ENCODE assay signal across 8 cellular contexts in the genomic region with DNA sequence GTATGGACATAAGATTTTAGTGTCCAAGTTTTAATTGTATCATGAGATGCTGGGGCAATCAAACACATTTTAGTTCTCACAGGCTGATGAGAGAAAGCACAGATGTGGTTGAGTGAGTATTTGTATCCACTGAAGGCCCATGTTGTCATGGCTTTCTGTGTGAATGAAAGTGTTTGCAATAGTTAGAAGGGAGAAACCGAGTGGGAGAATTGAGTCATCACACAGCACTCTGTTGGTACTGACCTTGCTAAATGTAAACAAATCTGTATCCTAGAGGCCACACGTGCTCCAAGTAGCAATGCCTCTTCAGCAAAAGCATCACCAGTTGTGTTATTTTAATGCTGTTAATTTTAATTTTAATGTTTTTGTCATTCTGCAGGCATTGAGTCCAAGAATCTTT.
DNase-seq lines count a peak whose midpoint lies in the region; ATAC-seq and TF ChIP-seq lines count a peak whose summit lies in the region.

No MANE protein-coding gene starts in this region.

- H3K36me3 ChIP-seq in fibroblast of lung (ENCODE audit: control insufficient read depth, insufficient read depth, low read length), result no peaks in the 10 kb centered on the region
- no peaks in the 10 kb centered on the region for H3K36me3 ChIP-seq in sigmoid colon

- POLR2A ChIA-PET in GM10248 (lab: Yijun Ruan, JAX), result no interaction called here
- POLR2A ChIA-PET in HEK293T (lab: Yijun Ruan, JAX), result no interaction called here

- intact Hi-C loops in sigmoid colon (cut with DNase I), result no loop called here

- no peaks in the 10 kb centered on the region for H3K79me2 ChIP-seq in fibroblast of lung (ENCODE audit: control insufficient read depth, insufficient read depth, low read length)

- peak; percentile 81 for DNase-seq in GM10248 (ENCODE audit: extremely low spot score)
- peak; percentile 66 to 79 for DNase-seq in fibroblast of lung (ENCODE audit: low read depth in 2 of 2)
- DNase-seq in sigmoid colon, result no peak
- DNase-seq in HEK293T (ENCODE audit: extremely low spot score), result no peak
- no peak for DNase-seq in NCI-H1092 treated with DMSO at 0.1 percent for 48 hours (lab: John Stamatoyannopoulos, UW)
- no peak for DNase-seq in KG1 (lab: John Stamatoyannopoulos, UW)

- H3K27me3 ChIP-seq in fibroblast of lung (ENCODE audit: control insufficient read depth, insufficient read depth, low read length) (no peaks in the 10 kb centered on the region), sigmoid colon (no peaks in the 10 kb centered on the region)

- no peaks in the 10 kb centered on the region for H4K20me1 ChIP-seq in fibroblast of lung (ENCODE audit: control insufficient read depth, extremely low read depth, insufficient read depth, low read length)

- no peak overlapping the region for H3K9ac ChIP-seq in fibroblast of lung (ENCODE audit: insufficient read depth, low read length)

- H3K9me3 ChIP-seq in fibroblast of lung (ENCODE audit: control insufficient read depth, insufficient read depth, low read depth, low read length) (no peaks in the 10 kb centered on the region), sigmoid colon (no peaks in the 10 kb centered on the region)

- H2AFZ ChIP-seq in fibroblast of lung (ENCODE audit: low read length), result no peak overlapping the region

- TF ChIP-seq POLR2A in sigmoid colon (IDR thresholded peaks at IDR 0.05), result no peak

- CTCF ChIA-PET in GM10248 (lab: Yijun Ruan, JAX) (interaction anchor here (1.2 to 3.0 kb wide), 4 partner anchors 9 to 12 kb away, joined by 5 to 9 read pairs (median 6); no protein-coding TSS in a partner anchor), HEK293T (lab: Yijun Ruan, JAX) (interaction anchor here (1.1 kb wide), 1 partner anchor 12 kb away, joined by 3 read pairs; no protein-coding TSS in a partner anchor)

- WGBS in sigmoid colon, 2 donors, result 27 to 30% methylated on average over 2 of the region's 2 CpGs

- H3K4me3 ChIP-seq in fibroblast of lung (replicated peaks in 1 of 4; ENCODE audit: control extremely low read depth in 1 of 4, insufficient read depth in 1 of 4, low read depth in 3 of 4, low read length in 4 of 4) (no peak overlapping the region), sigmoid colon (no peak overlapping the region)

- TF ChIP-seq EP300 in sigmoid colon (IDR thresholded peaks at IDR 0.05), result no peak

- H3K27ac ChIP-seq in fibroblast of lung (ENCODE audit: insufficient read depth, low read length) (no peak overlapping the region), sigmoid colon (no peak overlapping the region)

- H3K4me1 ChIP-seq in fibroblast of lung (ENCODE audit: control insufficient read depth, extremely low read depth, insufficient read depth, low read length), result no peaks in the 10 kb centered on the region
- peaks cover 0 to 5% (median 0%) of the 10 kb centered on the region in 4 donors for H3K4me1 ChIP-seq in sigmoid colon

- TF ChIP-seq CTCF in GM10248 (IDR thresholded peaks at IDR 0.05; ENCODE audit: control extremely low read depth, extremely low read depth, low read depth, missing control alignments) (no peak), fibroblast of lung (conservative IDR thresholded peaks at IDR 0.05 in 1 of 2, IDR thresholded peaks at IDR 0.05 in 1 of 2; ENCODE audit: low read depth in 1 of 2, low read length in 2 of 2) (no peak), sigmoid colon (IDR thresholded peaks at IDR 0.05) (no peak)

- ATAC-seq in GM19467 (IDR thresholded peaks at IDR 0.05; ENCODE audit: unreplicated experiment), result peak; percentile 96
- peak; percentile 100 for ATAC-seq in HG03442 (IDR thresholded peaks at IDR 0.05; ENCODE audit: unreplicated experiment)

- H3K4me2 ChIP-seq in fibroblast of lung (ENCODE audit: extremely low read depth, insufficient read depth, low read length), result no peak overlapping the region

TF ChIP-seq in HEK293T, 16 proteins besides CTCF, POLR2A, EP300 and RAD21:
- TF ChIP-seq, protein P1, sequence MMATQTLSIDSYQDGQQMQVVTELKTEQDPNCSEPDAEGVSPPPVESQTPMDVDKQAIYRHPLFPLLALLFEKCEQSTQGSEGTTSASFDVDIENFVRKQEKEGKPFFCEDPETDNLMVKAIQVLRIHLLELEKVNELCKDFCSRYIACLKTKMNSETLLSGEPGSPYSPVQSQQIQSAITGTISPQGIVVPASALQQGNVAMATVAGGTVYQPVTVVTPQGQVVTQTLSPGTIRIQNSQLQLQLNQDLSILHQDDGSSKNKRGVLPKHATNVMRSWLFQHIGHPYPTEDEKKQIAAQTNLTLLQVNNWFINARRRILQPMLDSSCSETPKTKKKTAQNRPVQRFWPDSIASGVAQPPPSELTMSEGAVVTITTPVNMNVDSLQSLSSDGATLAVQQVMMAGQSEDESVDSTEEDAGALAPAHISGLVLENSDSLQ (IDR thresholded peaks at IDR 0.05), result no peak
- TF ChIP-seq FOXK2 (IDR thresholded peaks at IDR 0.05) (no peak), HDGF (IDR thresholded peaks at IDR 0.05; ENCODE audit: borderline replicate concordance) (no peak), FOXA1 (IDR thresholded peaks at IDR 0.05) (no peak), TARDBP (IDR thresholded peaks at IDR 0.05) (no peak), L3MBTL2 (conservative IDR thresholded peaks at IDR 0.05) (no peak), NFRKB (IDR thresholded peaks at IDR 0.05) (no peak), LEF1 (IDR thresholded peaks at IDR 0.05; ENCODE audit: borderline replicate concordance) (no peak), SUZ12 (IDR thresholded peaks at IDR 0.05) (no peak), ELF4 (IDR thresholded peaks at IDR 0.05) (no peak), ZNF384 (IDR thresholded peaks at IDR 0.05) (no peak), CTBP1 (IDR thresholded peaks at IDR 0.05; ENCODE audit: borderline replicate concordance) (no peak), FOXM1 (IDR thresholded peaks at IDR 0.05; ENCODE audit: borderline replicate concordance) (no peak), ARNT (IDR thresholded peaks at IDR 0.05) (no peak), SP1 (IDR thresholded peaks at IDR 0.05) (no peak), BHLHE40 (IDR thresholded peaks at IDR 0.05; ENCODE audit: borderline replicate concordance) (no peak)

Comparison
In these comparisons a context has a peak if more than half of its experiments do, and no peak if none do; other contexts are left out.
1. DNase-seq: peak in GM10248 (single experiment) and fibroblast of lung (2 of 2); none in sigmoid colon (single experiment), HEK293T (single experiment), NCI-H1092 treated with DMSO at 0.1 percent for 48 hours (single experiment) and KG1 (single experiment).